26 cellular contexts compared by ENCODE assay signal in genomic region chr9:133153227-133154096, GRCh38. TPM values are rescaled to one million over a fixed set of nuclear protein-coding genes. Genes with fewer than 3 reads are reported as not detected.
DNase-seq lines count a peak whose midpoint lies in the region; ATAC-seq and TF ChIP-seq lines count a peak whose summit lies in the region.
"Had no signal": no experiment of that assay in that cellular context is flagged by ENCODE, and none has a peak within 500 bp of the region (broad histone marks: within the 10 kb centered on the region; RNA-seq: fewer than 3 reads in every experiment).

No MANE protein-coding gene starts in this region.

- no peak overlapping the region for H3K56ac ChIP-seq in H9 (ENCODE audit: insufficient read length, low read depth, low read length)

- no peak overlapping the region for H2BK5ac ChIP-seq in H9 (ENCODE audit: insufficient read length, low read length)

- H3K9me3 Mint-ChIP-seq in H9 (no peaks in the 10 kb centered on the region), endodermal cell (no peaks in the 10 kb centered on the region), neural crest cell (no peaks in the 10 kb centered on the region)
- H3K9me3 Mint-ChIP-seq: activated CD4-positive, alpha-beta T cell treated with anti-CD3 and anti-CD28 coated beads, Interleukin-2, amount 10 ng/mL, durations not matched to agents 7 days and 5 days; HFFc6; naive B cell had no signal

- WGBS in H9 (ENCODE audit: extremely low coverage, insufficient read length, low lambda C conversion rate) = no CpG with 5 or more reads among the region's 36 CpGs
- 92 to 93% methylated on average over 23 to 36 of the region's 36 CpGs for WGBS in endodermal cell (ENCODE audit: insufficient coverage in 1 of 2, insufficient read length in 1 of 2), 2 experiments

- H3K27me3 ChIP-seq in H9 (ENCODE audit: insufficient read depth, low read length) (no peaks in the 10 kb centered on the region), endodermal cell (ENCODE audit: control insufficient read depth, insufficient read depth, low read length, poor library complexity, severe bottlenecking) (no peaks in the 10 kb centered on the region)
- H3K27me3 ChIP-seq: body of pancreas, pancreas, suprapubic skin, vagina had no signal

- H3K23me2 ChIP-seq in H9 (ENCODE audit: insufficient read length, low read depth, low read length, poor library complexity, severe bottlenecking) = peaks cover 7% of the 10 kb centered on the region

- H2AFZ ChIP-seq in H9 (ENCODE audit: low read length) = no peak overlapping the region

- no peak for TF ChIP-seq CTCF in H9 (conservative IDR thresholded peaks at IDR 0.05)
- no peak for TF ChIP-seq CTCF in endodermal cell (conservative IDR thresholded peaks at IDR 0.05)
- TF ChIP-seq CTCF in neural crest cell (conservative IDR thresholded peaks at IDR 0.05) = no peak

- DNase-seq in 8988T = peak; percentile 8
- DNase-seq in H9 = peak; percentile 35
- no peak for DNase-seq in endodermal cell
- DNase-seq in neural crest cell (ENCODE audit: low read depth, low spot score) = no peak
- DNase-seq in NAMALWA (ENCODE audit: low spot score) = no peak
- DNase-seq in activated T-cell treated with anti-CD3 and anti-CD28 coated beads, Interleukin-2, amount 50 U/mL, for 1 hour = no peak
- DNase-seq: activated CD4-positive, alpha-beta T cell treated with anti-CD3 and anti-CD28 coated beads, Interleukin-2, amount 10 ng/mL, durations not matched to agents 7 days and 5 days; activated CD8-positive, alpha-beta memory T cell treated with anti-CD3 and anti-CD28 coated beads, Interleukin-2, amount 50 U/mL, for 4 hours; body of pancreas; DMS 273 treated with DMSO at 0.1 percent for 48 hours; GF-D8; HFFc6; naive B cell; NCI-H1417; NCI-H2081 treated with DMSO at 0.1 percent for 48 hours; NCI-H524; T-helper 17 cell had no signal

- H3K9me3 ChIP-seq in H9 (ENCODE audit: control insufficient read depth, low read depth, low read length) (no peaks in the 10 kb centered on the region), endodermal cell (ENCODE audit: control insufficient read depth, low read length) (no peaks in the 10 kb centered on the region)
- H3K9me3 ChIP-seq: body of pancreas, pancreas, suprapubic skin, vagina had no signal

- no peaks in the 10 kb centered on the region for H3K79me2 ChIP-seq in H9 (ENCODE audit: insufficient read depth, low read length)

- H4K8ac ChIP-seq in H9 (replicated peaks; ENCODE audit: insufficient read length, low read depth, low read length) = no peak overlapping the region

- no peak overlapping the region for H3K4me3 ChIP-seq in endodermal cell (ENCODE audit: low read length)
- H3K4me3 ChIP-seq: body of pancreas, pancreas, SK-N-MC, suprapubic skin, vagina had no signal

- H3K9ac ChIP-seq in H9 (ENCODE audit: extremely low read depth, insufficient read length, low read length) (no peak overlapping the region), endodermal cell (ENCODE audit: extremely low read depth, low read length, poor library complexity, severe bottlenecking) (no peak overlapping the region)

- H3K4ac ChIP-seq in H9 (ENCODE audit: low read depth, low read length) = no peak overlapping the region

- H3K4me1 ChIP-seq in H9 (ENCODE audit: insufficient read depth, low read length) (no peaks in the 10 kb centered on the region), endodermal cell (ENCODE audit: control insufficient read depth, insufficient read depth, low read length) (no peaks in the 10 kb centered on the region)
- H3K4me1 ChIP-seq: pancreas, suprapubic skin had no signal

- no peak overlapping the region for H3T11ph ChIP-seq in H9 (ENCODE audit: low read length)

- peaks cover 13% of the 10 kb centered on the region for H3K36me3 ChIP-seq in endodermal cell (ENCODE audit: control insufficient read depth, insufficient read depth, low read length)
- H3K36me3 ChIP-seq: pancreas, suprapubic skin, vagina had no signal

- no peak overlapping the region for H2BK20ac ChIP-seq in H9 (ENCODE audit: low read depth, low read length, poor library complexity, severe bottlenecking)

- ATAC-seq in GM19023 (IDR thresholded peaks at IDR 0.05; ENCODE audit: unreplicated experiment) (no peak), HG03039 (IDR thresholded peaks at IDR 0.05; ENCODE audit: unreplicated experiment) (no peak)
- ATAC-seq: body of pancreas, pancreas, T-helper 17 cell had no signal

- H4K20me1 ChIP-seq in H9 (ENCODE audit: control insufficient read depth, insufficient read depth, insufficient read length) = peaks cover under 1% of the 10 kb centered on the region

- H2AK5ac ChIP-seq in H9 (ENCODE audit: insufficient read length, low read length) = no peak overlapping the region

- H3K4me3 Mint-ChIP-seq in H9 (no peak overlapping the region; a peak in 1 of 5 replicates), endodermal cell (no peak overlapping the region), neural crest cell (peak overlapping the region; percentile 41)
- H3K4me3 Mint-ChIP-seq: activated CD4-positive, alpha-beta T cell treated with anti-CD3 and anti-CD28 coated beads, Interleukin-2, amount 10 ng/mL, durations not matched to agents 7 days and 5 days; HFFc6; T-helper 17 cell had no signal

- H3K23ac ChIP-seq in H9 (ENCODE audit: insufficient read length, low read depth, low read length) = no peak overlapping the region

- no peak overlapping the region for H2BK15ac ChIP-seq in H9 (ENCODE audit: low read depth, low read length)

- H3K4me2 ChIP-seq in H9 (ENCODE audit: insufficient read depth, insufficient read length, low read length) = no peak overlapping the region

- H2BK12ac ChIP-seq in H9 (ENCODE audit: insufficient read length, low read depth, low read length) = no peak overlapping the region

- no peak overlapping the region for H2BK120ac ChIP-seq in H9 (ENCODE audit: low read depth, low read length, poor library complexity, severe bottlenecking)

- no peak overlapping the region for H3K18ac ChIP-seq in H9 (ENCODE audit: insufficient read length, low read depth, low read length)

- H3K14ac ChIP-seq in H9 (ENCODE audit: insufficient read depth, low read length) = no peak overlapping the region

- H3K27ac ChIP-seq in H9 (ENCODE audit: insufficient read length, low read depth, low read length) = no peak overlapping the region
- H3K27ac ChIP-seq in endodermal cell (ENCODE audit: low read depth, low read length) = peak overlapping the region; percentile 60
- H3K27ac ChIP-seq: body of pancreas, HL-60, pancreas, SK-N-MC, suprapubic skin, vagina, VCaP had no signal

- no peak overlapping the region for H4K5ac ChIP-seq in H9 (ENCODE audit: insufficient read length, low read depth, low read length)

- H3K27ac Mint-ChIP-seq in H9 (peak overlapping the region in 1 of 3 experiments; percentile 52; a peak in 1 of 7 replicates), endodermal cell (no peak overlapping the region), neural crest cell (ENCODE audit: unreplicated experiment) (no peak overlapping the region)
- H3K27ac Mint-ChIP-seq: activated CD4-positive, alpha-beta T cell treated with anti-CD3 and anti-CD28 coated beads, Interleukin-2, amount 10 ng/mL, durations not matched to agents 7 days and 5 days; HFFc6; T-helper 17 cell had no signal

- H3K4me1 Mint-ChIP-seq in H9 (peaks cover under 1% of the 10 kb centered on the region in 2 experiments), endodermal cell (no peaks in the 10 kb centered on the region), neural crest cell (peaks cover 13% of the 10 kb centered on the region)

- no peaks in the 10 kb centered on the region for H3K79me1 ChIP-seq in H9 (ENCODE audit: insufficient read depth, low read depth, low read length, poor library complexity, severe bottlenecking)

- H3K36me3 Mint-ChIP-seq in H9 (ENCODE audit: insufficient read depth in 1 of 3, low read depth in 3 of 3) (peaks cover 0 to 10% (median under 1%) of the 10 kb centered on the region in 3 experiments; a peak in 4 of 7 replicates), endodermal cell (ENCODE audit: low read depth) (peaks cover 22% of the 10 kb centered on the region), neural crest cell (ENCODE audit: low read depth) (no peaks in the 10 kb centered on the region)

- H3K27me3 Mint-ChIP-seq in H9 (ENCODE audit: low read depth) (peaks cover 9% of the 10 kb centered on the region), endodermal cell (ENCODE audit: insufficient read depth) (no peaks in the 10 kb centered on the region), neural crest cell (ENCODE audit: low read depth) (no peaks in the 10 kb centered on the region)
- H3K27me3 Mint-ChIP-seq: activated CD4-positive, alpha-beta T cell treated with anti-CD3 and anti-CD28 coated beads, Interleukin-2, amount 10 ng/mL, durations not matched to agents 7 days and 5 days; naive B cell; T-helper 17 cell had no signal

- H4K91ac ChIP-seq in H9 (ENCODE audit: insufficient read length, low read depth, low read length) = no peak overlapping the region

RNA-seq across cellular contexts. Expression of gene GBGT1, which starts 10.3 kb away (rescaled TPM):
- total RNA-seq in H9 (2021) (9.3 TPM in 2 replicates), endodermal cell (10 to 100 TPM; 28.2 to 29.1 TPM), neural crest cell (12.9 and 13.8 TPM in 2 replicates)
- 7.5 TPM for polyA plus RNA-seq in endodermal cell (2013, experiment 1 of 2)
- 7.8 TPM for polyA plus RNA-seq in endodermal cell (2013, experiment 2 of 2)

RNA-seq across cellular contexts. Expression of gene RALGDS, which starts 32.4 kb away (rescaled TPM):
- 20.9 and 21.3 TPM in 2 replicates for total RNA-seq in H9 (2021)
- total RNA-seq in endodermal cell = 10 to 100 TPM; 28.0 to 30.7 TPM
- polyA plus RNA-seq in endodermal cell (2013, experiment 1 of 2) = 79.9 TPM
- 71.6 TPM for polyA plus RNA-seq in endodermal cell (2013, experiment 2 of 2)
- 72.4 and 73.8 TPM in 2 replicates for total RNA-seq in neural crest cell

RNA-seq across cellular contexts. Expression of gene OBP2B, which starts 55.6 kb away (rescaled TPM):
- total RNA-seq in H9 (2021) = not detected in 2 replicates
- total RNA-seq in endodermal cell = not detected
- not detected for polyA plus RNA-seq in endodermal cell (2013, experiment 1 of 2)
- not detected for polyA plus RNA-seq in endodermal cell (2013, experiment 2 of 2)
- not detected in 2 replicates for total RNA-seq in neural crest cell
- total RNA-seq: activated CD4-positive, alpha-beta T cell treated with anti-CD3 and anti-CD28 coated beads, Interleukin-2, amount 10 ng/mL, durations not matched to agents 7 days and 5 days; body of pancreas; HFFc6; mesenteric fat pad; pancreas; T-helper 17 cell; vagina had no signal
- polyA plus RNA-seq: pancreas had no signal

Comparison
In these comparisons a context has a peak if more than half of its experiments do, and no peak if none do; other contexts are left out.
1. DNase-seq: peak in 8988T (single experiment) and H9 (single experiment); none in endodermal cell (single experiment), neural crest cell (single experiment), NAMALWA (single experiment) and activated T-cell treated with anti-CD3 and anti-CD28 coated beads, Interleukin-2, amount 50 U/mL, for 1 hour (single experiment).